ENCODE assay signal across 11 cellular contexts in the genomic region with DNA sequence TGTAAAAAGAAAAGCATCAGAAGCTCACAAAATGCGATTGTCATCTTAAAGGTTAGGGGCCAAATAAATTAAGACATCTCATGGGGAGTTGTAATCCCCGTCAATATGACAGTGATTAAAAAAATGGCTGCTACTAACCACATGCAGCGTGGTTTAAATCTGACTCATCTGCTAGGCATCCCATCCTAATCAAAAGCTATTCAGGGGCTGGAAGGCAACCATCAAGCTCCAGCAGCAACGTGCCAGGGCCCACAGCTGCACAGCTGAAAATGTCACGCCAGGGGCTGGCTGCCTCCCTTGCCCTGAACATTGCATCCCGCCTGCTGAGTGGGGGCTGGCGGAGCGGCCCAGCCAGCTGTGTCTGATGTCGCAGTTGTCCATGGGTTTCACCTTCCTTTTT.
DNase-seq lines count a peak whose midpoint lies in the region; ATAC-seq and TF ChIP-seq lines count a peak whose summit lies in the region.
"Had no signal": no experiment of that assay in that cellular context is flagged by ENCODE, and none has a peak within 500 bp of the region (broad histone marks: within the 10 kb centered on the region; RNA-seq: fewer than 3 reads in every experiment).

No MANE protein-coding gene starts in this region.

- intact Hi-C loops in tibial artery (cut with DNase I; ENCODE audit: low total_unique reads) = no loop called here

- H3K27me3 ChIP-seq in layer of hippocampus (ENCODE audit: control insufficient read depth, insufficient read depth, low read length) = no peaks in the 10 kb centered on the region
- H3K27me3 ChIP-seq in tibial artery = no peaks in the 10 kb centered on the region

- no peak for ATAC-seq in HG03342 (IDR thresholded peaks at IDR 0.05; ENCODE audit: unreplicated experiment)
- ATAC-seq: activated T-cell treated with anti-CD3 and anti-CD28 coated beads, Interleukin-2, amount 50 U/mL, for 4 hours had no signal

- peaks cover 0 to 10% (median 0%) of the 10 kb centered on the region in 4 donors for H3K4me1 ChIP-seq in tibial artery
- H3K4me1 ChIP-seq: prostate gland had no signal

- H3K9me3 ChIP-seq in tibial artery = no peaks in the 10 kb centered on the region
- H3K9me3 ChIP-seq: prostate gland had no signal

- no peaks in the 10 kb centered on the region for H3K27me3 Mint-ChIP-seq in glutamatergic neuron (ENCODE audit: unreplicated experiment)

- H3K9me3 Mint-ChIP-seq in glutamatergic neuron (ENCODE audit: unreplicated experiment) = peaks cover 2% of the 10 kb centered on the region

- H3K4me1 Mint-ChIP-seq in glutamatergic neuron (ENCODE audit: low read depth, unreplicated experiment) = no peaks in the 10 kb centered on the region

- H3K27ac Mint-ChIP-seq in glutamatergic neuron (ENCODE audit: unreplicated experiment) = no peak overlapping the region

- no peak overlapping the region for H3K4me3 Mint-ChIP-seq in glutamatergic neuron (ENCODE audit: unreplicated experiment)
- H3K4me3 Mint-ChIP-seq: activated T-cell treated with anti-CD3 and anti-CD28 coated beads, Interleukin-2, amount 50 U/mL, for 4 hours had no signal

- DNase-seq in LoVo (ENCODE audit: low spot score) = peak; percentile 54
- DNase-seq in tibial artery = peak; percentile 31 to 74
- no peak for DNase-seq in glutamatergic neuron
- no peak for DNase-seq in OCI-M1 (lab: John Stamatoyannopoulos, UW)
- no peak for DNase-seq in stimulated activated CD4-positive, alpha-beta T cell treated with anti-CD3 and anti-CD28 coated beads, Interleukin-12 subunit alpha, Interleukin-12 subunit beta, amount 100 ng/mL, for 4 hours
- DNase-seq: activated T-cell treated with anti-CD3 and anti-CD28 coated beads, Interleukin-2, amount 50 U/mL, for 4 hours; NCI-H2081 had no signal

- no peak overlapping the region for H3K4me3 ChIP-seq in tibial artery
- H3K4me3 ChIP-seq: prostate gland had no signal

- H3K27ac ChIP-seq in cingulate gyrus (ENCODE audit: low read depth, low read length) (peak overlapping the region; percentile 56), layer of hippocampus (ENCODE audit: low read depth, low read length) (peak overlapping the region; percentile 8), tibial artery (no peak overlapping the region)
- H3K27ac ChIP-seq: prostate gland had no signal

- H3K36me3 Mint-ChIP-seq in glutamatergic neuron (ENCODE audit: unreplicated experiment) = peaks cover 4% of the 10 kb centered on the region

- H3K36me3 ChIP-seq in tibial artery = no peaks in the 10 kb centered on the region
- H3K36me3 ChIP-seq: prostate gland had no signal

- no peak for TF ChIP-seq CTCF in tibial artery (IDR thresholded peaks at IDR 0.05)
- no peak for TF ChIP-seq CTCF in glutamatergic neuron (IDR thresholded peaks at IDR 0.05; ENCODE audit: partially characterized antibody, unreplicated experiment)

Comparison
In these comparisons a context has a peak if more than half of its experiments do, and no peak if none do; other contexts are left out.
1. DNase-seq: peak in LoVo (single experiment) and tibial artery (2 of 2); none in glutamatergic neuron (single experiment), OCI-M1 (single experiment) and stimulated activated CD4-positive, alpha-beta T cell treated with anti-CD3 and anti-CD28 coated beads, Interleukin-12 subunit alpha, Interleukin-12 subunit beta, amount 100 ng/mL, for 4 hours (single experiment).
2. H3K27ac ChIP-seq: peak in cingulate gyrus (single experiment) and layer of hippocampus (single experiment); none in tibial artery (0 of 2).